In genomic region chr6:72084992-72085569, GRCh38 we compare ENCODE assay signal across 9 cellular contexts.
A peak's percentile ranks its signal among the peaks of the same experiment; 100 is the strongest.
DNase-seq lines count a peak whose midpoint lies in the region; ATAC-seq, FAIRE-seq and TF ChIP-seq lines count a peak whose summit lies in the region.
"Had no signal": no experiment of that assay in that cellular context is flagged by ENCODE, and none has a peak within 500 bp of the region (broad histone marks: within the 10 kb centered on the region; RNA-seq: fewer than 3 reads in every experiment).

No MANE protein-coding gene starts in this region.

- H3K36me3 Mint-ChIP-seq in T-cell: no peaks in the 10 kb centered on the region

- H3K4me3 Mint-ChIP-seq in T-cell: no peak overlapping the region
- H3K4me3 Mint-ChIP-seq: activated T-cell treated with anti-CD3 and anti-CD28 coated beads, Interleukin-2, amount 50 U/mL, for 72 hours had no signal

- peaks cover 0 to 4% of the 10 kb centered on the region in 2 donors for H3K27me3 Mint-ChIP-seq in T-cell

- DNase-seq in CD1c-positive myeloid dendritic cell (ENCODE audit: extremely low spot score) (peak; percentile 17), kidney (no peak), NCI-H146 (lab: John Stamatoyannopoulos, UW) (no peak), T-cell (no peak), NCI-H187 (lab: John Stamatoyannopoulos, UW) (no peak)
- peak; percentile 11 for DNase-seq in Jurkat, Clone E6-1 (ENCODE audit: low read depth, low spot score)
- DNase-seq: activated T-cell treated with anti-CD3 and anti-CD28 coated beads, Interleukin-2, amount 50 U/mL, for 72 hours had no signal

- POLR2A ChIA-PET in T-cell (lab: Charles Lee): no interaction called here

- ATAC-seq in T-cell (replicated peaks in 1 of 4): no peak
- ATAC-seq in GM21737 (IDR thresholded peaks at IDR 0.05; ENCODE audit: unreplicated experiment): no peak
- ATAC-seq: activated T-cell treated with anti-CD3 and anti-CD28 coated beads, Interleukin-2, amount 50 U/mL, for 72 hours had no signal

- H3K4me1 ChIP-seq in kidney (ENCODE audit: control insufficient read depth in 1 of 2, insufficient read depth in 1 of 2, low read depth in 1 of 2, low read length in 2 of 2): no peaks in the 10 kb centered on the region

- no peaks in the 10 kb centered on the region for H3K36me3 ChIP-seq in kidney (ENCODE audit: control insufficient read depth in 1 of 2, insufficient read depth in 2 of 2, low read length in 2 of 2)

- H3K9me3 ChIP-seq in kidney (ENCODE audit: control insufficient read depth in 1 of 2, low read length in 2 of 2): no peaks in the 10 kb centered on the region

- H3K4me1 Mint-ChIP-seq in T-cell: no peaks in the 10 kb centered on the region

- H3K4me3 ChIP-seq in Jurkat, Clone E6-1 (ENCODE audit: low read length): no peak overlapping the region
- no peak overlapping the region for H3K4me3 ChIP-seq in kidney (ENCODE audit: low read length in 2 of 2)

- H3K9ac ChIP-seq in kidney (ENCODE audit: low read length in 2 of 2): no peak overlapping the region

- TF ChIP-seq CTCF in VCaP (conservative IDR thresholded peaks at IDR 0.05) (peak; percentile 69), kidney (IDR thresholded peaks at IDR 0.05; ENCODE audit: borderline replicate concordance, extremely low read depth, insufficient read depth) (peak; percentile 16)

- no peak overlapping the region for H3K27ac Mint-ChIP-seq in T-cell
- H3K27ac Mint-ChIP-seq: activated T-cell treated with anti-CD3 and anti-CD28 coated beads, Interleukin-2, amount 50 U/mL, for 72 hours had no signal

- FAIRE-seq in kidney (lab: Jason Lieb, UNC): peak; percentile 98

- H3K27ac ChIP-seq in VCaP (no peak overlapping the region), kidney (ENCODE audit: low read depth in 2 of 2, low read length in 2 of 2) (no peak overlapping the region)

- CTCF ChIA-PET in T-cell (lab: Charles Lee): interaction anchor here in 1 of 2 donors (0.5 kb wide), 1 partner anchor 97 kb away, joined by 4 read pairs; no protein-coding TSS in a partner anchor

- H3K9me3 Mint-ChIP-seq in T-cell: no peaks in the 10 kb centered on the region
- H3K9me3 Mint-ChIP-seq: activated T-cell treated with anti-CD3 and anti-CD28 coated beads, Interleukin-2, amount 50 U/mL, for 72 hours had no signal

- intact Hi-C loops in kidney (cut with DNase I): loop anchor here (10.0 kb wide), 1 partner anchor 550 kb away; no protein-coding TSS in a partner anchor

Comparison
In these comparisons a context has a peak if more than half of its experiments do, and no peak if none do; other contexts are left out.
1. DNase-seq: peak in CD1c-positive myeloid dendritic cell (single experiment) and Jurkat, Clone E6-1 (single experiment); none in kidney (single experiment), NCI-H146 (single experiment), T-cell (0 of 34) and NCI-H187 (0 of 2).